Comparison of ENCODE assay signal across 9 cellular contexts in the genomic region with DNA sequence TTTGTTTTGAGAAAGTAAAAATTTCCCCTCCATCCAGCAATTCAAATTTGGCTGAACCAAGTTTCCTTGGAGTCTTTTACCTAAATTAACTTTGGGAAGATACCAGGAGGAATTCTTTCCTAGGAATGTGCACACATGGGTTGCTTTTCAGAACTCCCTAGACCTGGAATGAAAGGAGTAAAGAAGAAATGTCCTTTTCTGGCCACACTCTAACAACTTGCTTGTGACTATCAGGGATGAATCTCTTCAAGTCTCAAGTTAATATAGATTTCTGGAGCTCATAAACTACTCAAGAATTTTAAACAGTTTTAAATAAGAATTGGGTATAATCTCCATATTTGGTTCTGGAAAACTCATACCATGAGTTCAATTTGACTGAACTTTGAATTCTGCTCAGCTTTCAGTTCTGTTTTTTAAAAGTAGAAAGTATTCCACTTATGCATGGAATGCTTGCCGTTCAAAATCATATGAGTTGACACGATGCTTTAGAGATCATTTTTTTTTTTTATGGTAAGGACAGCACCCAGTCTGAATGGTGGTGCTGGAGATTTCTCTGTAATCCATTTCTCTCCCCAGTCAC. TPM values are rescaled to one million over a fixed set of nuclear protein-coding genes. Genes with fewer than 3 reads are reported as not detected.
DNase-seq lines count a peak whose midpoint lies in the region; ATAC-seq, FAIRE-seq and TF ChIP-seq lines count a peak whose summit lies in the region.
"Had no signal": no experiment of that assay in that cellular context is flagged by ENCODE, and none has a peak within 500 bp of the region (broad histone marks: within the 10 kb centered on the region; RNA-seq: fewer than 3 reads in every experiment).

No MANE protein-coding gene starts in this region.

- no peak overlapping the region for H3K4me2 ChIP-seq in HepG2 (ENCODE audit: low read depth, low read length)

- DNase-seq in HepG2 (ENCODE audit: low spot score) (no peak), right lobe of liver (no peak), choroid plexus epithelial cell (ENCODE audit: low read depth) (peak; percentile 63), tibial artery (no peak), type B pancreatic cell (ENCODE audit: extremely low spot score, unreplicated experiment) (no peak), lower leg skin (ENCODE audit: low spot score in 2 of 2) (no peak)
- DNase-seq in naive thymus-derived CD4-positive, alpha-beta T cell: no peak
- DNase-seq: uterus had no signal

- POLR2A ChIA-PET in HepG2 (lab: Yijun Ruan, JAX): no interaction called here
- POLR2A ChIA-PET in naive thymus-derived CD4-positive, alpha-beta T cell (lab: Charles Lee): no interaction called here

- peak overlapping the region in 1 of 9 donors; percentile 2 for H3K27ac Mint-ChIP-seq in naive thymus-derived CD4-positive, alpha-beta T cell
- H3K27ac Mint-ChIP-seq in type B pancreatic cell: no peak overlapping the region

- intact Hi-C loops in HepG2 (cut with micrococcal nuclease; ENCODE audit: unreplicated experiment) (no loop called here), right lobe of liver (cut with DNase I) (no loop called here), tibial artery (cut with DNase I; ENCODE audit: low total_unique reads) (no loop called here), lower leg skin (cut with DNase I; ENCODE audit: low total_unique reads) (no loop called here)
- intact Hi-C loops in naive thymus-derived CD4-positive, alpha-beta T cell (cut with micrococcal nuclease): no loop called here

- no peak overlapping the region for H3K9ac ChIP-seq in HepG2 (ENCODE audit: insufficient read depth, low read depth, low read length)

- no peak for TF ChIP-seq CTCF in HepG2 (CRISPR knock-in tag; IDR thresholded peaks at IDR 0.05)
- no peak for TF ChIP-seq CTCF in right lobe of liver (IDR thresholded peaks at IDR 0.05)
- no peak for TF ChIP-seq CTCF in choroid plexus epithelial cell (conservative IDR thresholded peaks at IDR 0.05; ENCODE audit: low read depth, low read length)
- TF ChIP-seq CTCF in tibial artery (IDR thresholded peaks at IDR 0.05): no peak
- no peak for TF ChIP-seq CTCF in type B pancreatic cell (conservative IDR thresholded peaks at IDR 0.05)
- TF ChIP-seq CTCF in lower leg skin (IDR thresholded peaks at IDR 0.05): no peak

- H3K4me3 Mint-ChIP-seq in naive thymus-derived CD4-positive, alpha-beta T cell: no peak overlapping the region
- no peak overlapping the region for H3K4me3 Mint-ChIP-seq in type B pancreatic cell

- H2AFZ ChIP-seq in HepG2 (ENCODE audit: low read length): no peak overlapping the region

- H3K27me3 ChIP-seq in HepG2 (ENCODE audit: control insufficient read depth in 1 of 2, insufficient read depth in 2 of 2, low read length in 2 of 2): 0 out of 5 replicates have a peak, but pooled peaks cover 0 to 3% of the 10 kb centered on the region in 2 experiments
- no peaks in the 10 kb centered on the region for H3K27me3 ChIP-seq in right lobe of liver
- no peaks in the 10 kb centered on the region for H3K27me3 ChIP-seq in tibial artery
- H3K27me3 ChIP-seq in naive thymus-derived CD4-positive, alpha-beta T cell (ENCODE audit: control insufficient read depth in 2 of 2, insufficient read depth in 2 of 2, low read length in 2 of 2): no peaks in the 10 kb centered on the region
- H3K27me3 ChIP-seq: uterus had no signal

- H3K4me1 ChIP-seq in HepG2 (ENCODE audit: insufficient read depth, low read length) (0 out of 2 replicates have a peak, but pooled peaks cover 4% of the 10 kb centered on the region), right lobe of liver (no peaks in the 10 kb centered on the region), tibial artery (peaks cover 0 to 26% (median 2%) of the 10 kb centered on the region in 4 donors)
- H3K4me1 ChIP-seq in naive thymus-derived CD4-positive, alpha-beta T cell (ENCODE audit: control insufficient read depth in 2 of 2, insufficient read depth in 2 of 2, low read length in 2 of 2): no peaks in the 10 kb centered on the region

- BruUV-seq in HepG2 (replicated peaks; lab: Mats Ljungman, UMichigan): no TSS peak

- FAIRE-seq in HepG2 (lab: Jason Lieb, UNC): no peak

- WGBS in HepG2 (ENCODE audit: low lambda C conversion rate): 1% methylated on average over 2 of the region's 2 CpGs
- 62% methylated on average over 2 of the region's 2 CpGs for WGBS in right lobe of liver (ENCODE audit: insufficient coverage, low coverage, low lambda C conversion rate, missing lambda C conversion rate)
- 30 to 47% methylated on average over 2 of the region's 2 CpGs for WGBS in lower leg skin, 2 donors

- no peak overlapping the region for H3K27ac ChIP-seq in HepG2 (ENCODE audit: extremely low read length, insufficient read depth, low read length)
- no peak overlapping the region for H3K27ac ChIP-seq in right lobe of liver
- H3K27ac ChIP-seq in tibial artery: peak overlapping the region; percentile 4 to 54
- H3K27ac ChIP-seq in naive thymus-derived CD4-positive, alpha-beta T cell (ENCODE audit: low read depth, low read length): no peak overlapping the region

- no peaks in the 10 kb centered on the region for H3K79me2 ChIP-seq in HepG2 (ENCODE audit: insufficient read depth, low read length)

- H4K20me1 ChIP-seq in HepG2 (ENCODE audit: insufficient read depth, low read length): no peaks in the 10 kb centered on the region

- TF ChIP-seq RAD21 in HepG2 (CRISPR knock-in tag; IDR thresholded peaks at IDR 0.05): no peak

- peaks cover 0 to 21% (median 0%) of the 10 kb centered on the region in 7 donors for H3K4me1 Mint-ChIP-seq in naive thymus-derived CD4-positive, alpha-beta T cell
- no peaks in the 10 kb centered on the region for H3K4me1 Mint-ChIP-seq in type B pancreatic cell (ENCODE audit: unreplicated experiment)

- H3K9me3 ChIP-seq in HepG2 (ENCODE audit: low read length) (peaks cover 15% of the 10 kb centered on the region; the same call in 1 of the 2 replicates), right lobe of liver (no peaks in the 10 kb centered on the region), tibial artery (peaks cover 0 to 11% (median 7%) of the 10 kb centered on the region in 3 donors)
- no peaks in the 10 kb centered on the region for H3K9me3 ChIP-seq in naive thymus-derived CD4-positive, alpha-beta T cell (ENCODE audit: control insufficient read depth in 2 of 3, low read length in 3 of 3)
- H3K9me3 ChIP-seq: uterus had no signal

- H3K9me3 Mint-ChIP-seq in naive thymus-derived CD4-positive, alpha-beta T cell: peaks cover 0 to 14% (median 3%) of the 10 kb centered on the region in 11 donors
- peaks cover 4% of the 10 kb centered on the region for H3K9me3 Mint-ChIP-seq in type B pancreatic cell

- CTCF ChIA-PET in HepG2 (lab: Yijun Ruan, JAX; ENCODE audit: low intra/inter-chr PET ratio, low total read pairs): no interaction called here
- CTCF ChIA-PET in naive thymus-derived CD4-positive, alpha-beta T cell (lab: Charles Lee): no interaction called here

- H3K4me3 ChIP-seq in HepG2 (replicated peaks in 1 of 3; ENCODE audit: insufficient read depth in 1 of 3, low read depth in 2 of 3, low read length in 3 of 3): no peak overlapping the region
- H3K4me3 ChIP-seq in right lobe of liver: no peak overlapping the region
- H3K4me3 ChIP-seq in choroid plexus epithelial cell (ENCODE audit: low read depth, low read length): no peak overlapping the region
- H3K4me3 ChIP-seq in tibial artery: no peak overlapping the region
- H3K4me3 ChIP-seq in naive thymus-derived CD4-positive, alpha-beta T cell (ENCODE audit: low read length): no peak overlapping the region
- H3K4me3 ChIP-seq in lower leg skin (ENCODE audit: low read depth, poor library complexity, severe bottlenecking): no peak overlapping the region
- H3K4me3 ChIP-seq: uterus had no signal

- no peaks in the 10 kb centered on the region for H3K27me3 Mint-ChIP-seq in naive thymus-derived CD4-positive, alpha-beta T cell
- no peaks in the 10 kb centered on the region for H3K27me3 Mint-ChIP-seq in type B pancreatic cell

- in situ Hi-C loops in HepG2 (cut with HindIII; ENCODE audit: extremely low pct_ligation_motif_present, low pct_unique_long_range_greater_than_20kb): no loop called here

- ATAC-seq in HepG2 (no peak), right lobe of liver (no peak), HG03342 (IDR thresholded peaks at IDR 0.05; ENCODE audit: unreplicated experiment) (peak; percentile 19)
- no peak for ATAC-seq in naive thymus-derived CD4-positive, alpha-beta T cell

- TF ChIP-seq POLR2A in HepG2 (IDR thresholded peaks at IDR 0.05; ENCODE audit: insufficient read depth in 1 of 2, low read depth in 2 of 2, low read length in 2 of 2) (no peak), right lobe of liver (IDR thresholded peaks at IDR 0.05) (no peak), lower leg skin (IDR thresholded peaks at IDR 0.05) (no peak)

- TF ChIP-seq EP300 in HepG2 (IDR thresholded peaks at IDR 0.05; ENCODE audit: low read depth in 2 of 2, low read length in 2 of 2) (no peak), HepG2 (CRISPR knock-in tag; IDR thresholded peaks at IDR 0.05; ENCODE audit: borderline replicate concordance) (no peak)

- no peaks in the 10 kb centered on the region for H3K36me3 ChIP-seq in HepG2 (replicated peaks in 1 of 2; ENCODE audit: control insufficient read depth in 1 of 2, insufficient read depth in 2 of 2, low read length in 2 of 2)
- no peaks in the 10 kb centered on the region for H3K36me3 ChIP-seq in right lobe of liver
- no peaks in the 10 kb centered on the region for H3K36me3 ChIP-seq in tibial artery
- no peaks in the 10 kb centered on the region for H3K36me3 ChIP-seq in naive thymus-derived CD4-positive, alpha-beta T cell (ENCODE audit: control insufficient read depth in 2 of 3, insufficient read depth in 3 of 3, low read length in 3 of 3)
- H3K36me3 ChIP-seq: uterus had no signal

- H3K36me3 Mint-ChIP-seq in naive thymus-derived CD4-positive, alpha-beta T cell: peaks cover 0 to 36% (median 9%) of the 10 kb centered on the region in 5 donors
- no peaks in the 10 kb centered on the region for H3K36me3 Mint-ChIP-seq in type B pancreatic cell

RNA-seq across cellular contexts. Expression of gene RASGRP3, which starts 7.7 kb away (rescaled TPM):
- not detected in 2 replicates for total RNA-seq in HepG2 (2016; rRNA removed; fragmentation: Illumina TruSeq; extraction: Trizol)
- total RNA-seq in HepG2 (2016; cell fraction: cytosol; rRNA removed; fragmentation: Illumina TruSeq; extraction: Trizol; ENCODE audit: low read depth): not detected in 2 replicates
- total RNA-seq in HepG2 (2016; cell fraction: insoluble cytoplasmic fraction; rRNA removed; fragmentation: Illumina TruSeq; extraction: Trizol): 0.02 TPM in 1 of 2 replicates, not detected in the other
- total RNA-seq in HepG2 (2016; cell fraction: membrane; rRNA removed; fragmentation: Illumina TruSeq; extraction: Trizol): not detected in 2 replicates
- total RNA-seq in HepG2 (2016; cell fraction: nucleus; rRNA removed; fragmentation: Illumina TruSeq; extraction: Trizol): not detected in 2 replicates
- 0.01 and 0.27 TPM in 2 replicates for polyA plus RNA-seq in HepG2 (2011; rRNA removed)
- polyA plus RNA-seq in HepG2 (2011; cell fraction: cytosol; rRNA removed): 0.08 TPM in 1 of 2 replicates, not detected in the other
- polyA plus RNA-seq in HepG2 (2011; cell fraction: nucleus; rRNA removed): not detected in 2 replicates
- polyA plus RNA-seq in HepG2 (2012): not detected in 2 replicates
- polyA plus RNA-seq in HepG2 (2016; cell fraction: cytosol; fragmentation: Illumina TruSeq; extraction: Trizol; ENCODE audit: low read depth): not detected in 2 replicates
- polyA plus RNA-seq in HepG2 (2016; cell fraction: insoluble cytoplasmic fraction; fragmentation: Illumina TruSeq; extraction: Trizol; ENCODE audit: low read depth): not detected in 2 replicates
- polyA plus RNA-seq in HepG2 (2016; cell fraction: membrane; fragmentation: Illumina TruSeq; extraction: Trizol; ENCODE audit: low read depth): not detected in 2 replicates
- not detected in 2 replicates for polyA plus RNA-seq in HepG2 (2016; cell fraction: nucleus; fragmentation: Illumina TruSeq; extraction: Trizol; ENCODE audit: insufficient read depth, low read depth)
- polyA minus RNA-seq in HepG2 (2011; rRNA and poly(A)+ RNA removed; ENCODE audit: low replicate concordance): not detected in 2 replicates
- not detected in 2 replicates for polyA minus RNA-seq in HepG2 (2011; cell fraction: cytosol; rRNA and poly(A)+ RNA removed)
- polyA minus RNA-seq in HepG2 (2011; cell fraction: nucleus; rRNA and poly(A)+ RNA removed): not detected in 2 replicates
- 10 to 100 TPM in 1 of 6 experiments, 1 to 10 TPM in 5; 3.0 to 11.5 (median 5.0) TPM for total RNA-seq in right lobe of liver
- total RNA-seq in naive thymus-derived CD4-positive, alpha-beta T cell: 10 to 100 TPM in 2 of 5 experiments, 1 to 10 TPM in 3; 1.4 to 14.2 (median 7.1) TPM
- 1 to 10 TPM; 2.5 to 3.1 TPM for polyA plus RNA-seq in naive thymus-derived CD4-positive, alpha-beta T cell
- 0.94 and 1.1 TPM in 2 replicates for total RNA-seq in type B pancreatic cell (ENCODE audit: low replicate concordance)
- total RNA-seq in lower leg skin: 10 to 100 TPM in 1 of 4 donors, 1 to 10 TPM in 3; 2.4 to 15.8 (median 4.3) TPM

Comparison
In these comparisons a context has a peak if more than half of its experiments do, and no peak if none do; other contexts are left out.
1. H3K27ac ChIP-seq: peak in tibial artery (2 of 2); none in HepG2 (single experiment), right lobe of liver (0 of 3) and naive thymus-derived CD4-positive, alpha-beta T cell (single experiment).